ENCODE assay signal across 9 cellular contexts in genomic region chr17:17696075-17696474, GRCh38. TPM values are rescaled to one million over a fixed set of nuclear protein-coding genes. Genes with fewer than 3 reads are reported as not detected.
DNase-seq lines count a peak whose midpoint lies in the region; ATAC-seq and TF ChIP-seq lines count a peak whose summit lies in the region.
"Had no signal": no experiment of that assay in that cellular context is flagged by ENCODE, and none has a peak within 500 bp of the region (broad histone marks: within the 10 kb centered on the region; RNA-seq: fewer than 3 reads in every experiment).

No MANE protein-coding gene starts in this region.

- H3K27ac Mint-ChIP-seq in T-helper 2 cell treated with Interferon-gamma antibody and Interleukin-4, amounts not matched to agents 5 μg/mL and 100 μg/mL, for 36 hours: no peak overlapping the region
- peak overlapping the region; percentile 89 for H3K27ac Mint-ChIP-seq in activated T-helper 17 cell treated with anti-CD3 and anti-CD28 coated beads, Interleukin-2, amount 50 U/mL, for 72 hours

- no peak for DNase-seq in T-helper 2 cell treated with Interferon-gamma antibody and Interleukin-4, amounts not matched to agents 5 μg/mL and 100 μg/mL, for 36 hours (ENCODE audit: low spot score)
- DNase-seq in T-helper 2 cell (no peak), left lung (peak in 1 of 2 donors; percentile 0), stomach (no peak), amniotic stem cell (lab: John Stamatoyannopoulos, UW) (no peak), posterior cingulate gyrus (no peak)
- DNase-seq: NCI-H146 had no signal

- intact Hi-C loops in left lung (cut with DNase I) (no loop called here), stomach (cut with DNase I; ENCODE audit: low total_unique reads) (no loop called here), posterior cingulate gyrus (cut with DNase I) (no loop called here)

- H3K36me3 ChIP-seq in left lung (no peaks in the 10 kb centered on the region), stomach (no peaks in the 10 kb centered on the region)

- H3K27me3 ChIP-seq in left lung (peaks cover 0 to 11% of the 10 kb centered on the region in 2 donors), stomach (no peaks in the 10 kb centered on the region)

- 77 to 87% (median 81%) methylated on average over 4 of the region's 4 CpGs for WGBS in stomach, 5 donors

- no peaks in the 10 kb centered on the region for H3K9me3 Mint-ChIP-seq in T-helper 2 cell treated with Interferon-gamma antibody and Interleukin-4, amounts not matched to agents 5 μg/mL and 100 μg/mL, for 36 hours
- no peaks in the 10 kb centered on the region for H3K9me3 Mint-ChIP-seq in activated T-helper 17 cell treated with anti-CD3 and anti-CD28 coated beads, Interleukin-2, amount 50 U/mL, for 72 hours

- no peaks in the 10 kb centered on the region for H3K36me3 Mint-ChIP-seq in T-helper 2 cell treated with Interferon-gamma antibody and Interleukin-4, amounts not matched to agents 5 μg/mL and 100 μg/mL, for 36 hours (ENCODE audit: low read depth)
- H3K36me3 Mint-ChIP-seq in activated T-helper 17 cell treated with anti-CD3 and anti-CD28 coated beads, Interleukin-2, amount 50 U/mL, for 72 hours (ENCODE audit: low read depth): no peaks in the 10 kb centered on the region

- H3K4me3 Mint-ChIP-seq in T-helper 2 cell treated with Interferon-gamma antibody and Interleukin-4, amounts not matched to agents 5 μg/mL and 100 μg/mL, for 36 hours: peak overlapping the region; percentile 88
- H3K4me3 Mint-ChIP-seq in activated T-helper 17 cell treated with anti-CD3 and anti-CD28 coated beads, Interleukin-2, amount 50 U/mL, for 72 hours: peak overlapping the region; percentile 86

- no peak overlapping the region for H3K4me3 ChIP-seq in left lung
- no peak overlapping the region for H3K4me3 ChIP-seq in stomach

- H3K9me3 ChIP-seq in left lung (no peaks in the 10 kb centered on the region), stomach (no peaks in the 10 kb centered on the region)

- peaks cover 45% of the 10 kb centered on the region for H3K4me1 Mint-ChIP-seq in T-helper 2 cell treated with Interferon-gamma antibody and Interleukin-4, amounts not matched to agents 5 μg/mL and 100 μg/mL, for 36 hours (ENCODE audit: low read depth)
- peaks cover 17% of the 10 kb centered on the region for H3K4me1 Mint-ChIP-seq in activated T-helper 17 cell treated with anti-CD3 and anti-CD28 coated beads, Interleukin-2, amount 50 U/mL, for 72 hours

- no peak for TF ChIP-seq CTCF in left lung (IDR thresholded peaks at IDR 0.05)
- no peak for TF ChIP-seq CTCF in stomach (IDR thresholded peaks at IDR 0.05)

- TF ChIP-seq EP300 in stomach (IDR thresholded peaks at IDR 0.05): no peak

- H3K27ac ChIP-seq in left lung (peak overlapping the region; percentile 96 to 98), stomach (peak overlapping the region in 4 of 5 donors; percentile 95 to 99 (median 98))

- H3K4me1 ChIP-seq in left lung (peaks cover 54 to 87% of the 10 kb centered on the region in 2 donors), stomach (peaks cover 89 to 96% (median 92%) of the 10 kb centered on the region in 4 donors)

- TF ChIP-seq POLR2A in stomach (IDR thresholded peaks at IDR 0.05): no peak

- no peak for ATAC-seq in activated T-helper 17 cell treated with anti-CD3 and anti-CD28 coated beads, Interleukin-2, amount 50 U/mL, for 72 hours (replicated peaks)
- ATAC-seq in left lung: no peak
- ATAC-seq in HG03354 (IDR thresholded peaks at IDR 0.05; ENCODE audit: poor library complexity, severe bottlenecking, unreplicated experiment): no peak

- H3K27me3 Mint-ChIP-seq in T-helper 2 cell treated with Interferon-gamma antibody and Interleukin-4, amounts not matched to agents 5 μg/mL and 100 μg/mL, for 36 hours (ENCODE audit: low read depth): no peaks in the 10 kb centered on the region
- no peaks in the 10 kb centered on the region for H3K27me3 Mint-ChIP-seq in activated T-helper 17 cell treated with anti-CD3 and anti-CD28 coated beads, Interleukin-2, amount 50 U/mL, for 72 hours

RNA-seq across cellular contexts. Expression of gene RAI1, which starts 14.8 kb away (rescaled TPM):
- total RNA-seq in activated T-helper 17 cell treated with anti-CD3 and anti-CD28 coated beads, Interleukin-2, amount 50 U/mL, for 72 hours: 10 to 100 TPM in 1 of 2 donors, 1 to 10 TPM in 1; 7.0 to 16.0 TPM
- total RNA-seq in left lung: 10 to 100 TPM; 31.5 to 31.7 TPM
- 10 to 100 TPM; 19.1 to 94.5 (median 46.9) TPM for total RNA-seq in stomach
- polyA plus RNA-seq in stomach: 10 to 100 TPM in 2 of 3 donors, 1 to 10 TPM in 1; 4.6 to 12.5 (median 12.0) TPM
